ENCODE assay signal across 14 cellular contexts in genomic region chr14:60206837-60207533, GRCh38. TPM values are rescaled to one million over a fixed set of nuclear protein-coding genes. Genes with fewer than 3 reads are reported as not detected.
A peak's percentile ranks its signal among the peaks of the same experiment; 100 is the strongest.
DNase-seq lines count a peak whose midpoint lies in the region; ATAC-seq, FAIRE-seq and TF ChIP-seq lines count a peak whose summit lies in the region.
"Had no signal": no experiment of that assay in that cellular context is flagged by ENCODE, and none has a peak within 500 bp of the region (broad histone marks: within the 10 kb centered on the region; RNA-seq: fewer than 3 reads in every experiment).

No MANE protein-coding gene starts in this region.

- ATAC-seq in stimulated activated naive CD8-positive, alpha-beta T cell treated with anti-CD3 and anti-CD28 coated beads, Interleukin-15, amount 100 ng/mL, for 72 hours = peak; percentile 86
- ATAC-seq in stimulated activated naive CD8-positive, alpha-beta T cell treated with anti-CD3 and anti-CD28 coated beads, Interleukin-15, Interleukin-2, amounts not matched to agents 100 U/mL and 50 U/mL, for 24 hours = no peak
- ATAC-seq in HG02798 (IDR thresholded peaks at IDR 0.05; ENCODE audit: poor library complexity, unreplicated experiment) (peak; percentile 36), upper lobe of right lung (peak; percentile 64)
- ATAC-seq: Right ventricle myocardium inferior had no signal

- 79 to 85% (median 84%) methylated on average over 6 of the region's 6 CpGs for WGBS in small intestine, 3 donors

- intact Hi-C loops in upper lobe of right lung (cut with DNase I) = no loop called here

- H3K9me3 ChIP-seq in upper lobe of right lung = no peaks in the 10 kb centered on the region
- H3K9me3 ChIP-seq in small intestine (ENCODE audit: control insufficient read depth, low read depth) = no peaks in the 10 kb centered on the region
- H3K9me3 ChIP-seq: prostate gland had no signal

- H3K36me3 ChIP-seq in upper lobe of right lung = no peaks in the 10 kb centered on the region
- H3K36me3 ChIP-seq in small intestine (ENCODE audit: control insufficient read depth in 2 of 2, insufficient read depth in 2 of 2, low read length in 2 of 2) = no peaks in the 10 kb centered on the region
- H3K36me3 ChIP-seq: prostate gland had no signal

- H3K27ac Mint-ChIP-seq in stimulated activated naive CD8-positive, alpha-beta T cell treated with anti-CD3 and anti-CD28 coated beads, Interleukin-15, amount 100 ng/mL, for 72 hours = peak overlapping the region in 1 of 2 donors; percentile 54

- H3K4me3 Mint-ChIP-seq in stimulated activated naive CD8-positive, alpha-beta T cell treated with anti-CD3 and anti-CD28 coated beads, Interleukin-15, amount 100 ng/mL, for 72 hours = no peak overlapping the region

- no peak for TF ChIP-seq CTCF in upper lobe of right lung (IDR thresholded peaks at IDR 0.05)

- peak; percentile 51 for FAIRE-seq in HTR-8/SVneo (lab: Jason Lieb, UNC)
- FAIRE-seq in small intestine (lab: Jason Lieb, UNC) = no peak

- no peaks in the 10 kb centered on the region for H3K4me1 ChIP-seq in upper lobe of right lung
- peaks cover 0 to 2% of the 10 kb centered on the region in 2 donors for H3K4me1 ChIP-seq in small intestine (ENCODE audit: control insufficient read depth in 2 of 2, insufficient read depth in 1 of 2, low read depth in 1 of 2, low read length in 1 of 2)
- H3K4me1 ChIP-seq: prostate gland had no signal

- no peak for DNase-seq in stimulated activated naive CD8-positive, alpha-beta T cell treated with anti-CD3 and anti-CD28 coated beads, Interleukin-15, amount 100 ng/mL, for 72 hours
- DNase-seq in stimulated activated naive CD8-positive, alpha-beta T cell treated with anti-CD3 and anti-CD28 coated beads, Interleukin-15, Interleukin-2, amounts not matched to agents 100 U/mL and 50 U/mL, for 24 hours = no peak
- DNase-seq in HTR-8/SVneo (ENCODE audit: insufficient read length, low spot score) (no peak), upper lobe of right lung (no peak), small intestine (no peak), substantia nigra (lab: John Stamatoyannopoulos, UW) (no peak), DMS53 treated with DMSO at 0.1 percent for 48 hours (lab: John Stamatoyannopoulos, UW; ENCODE audit: unreplicated experiment) (no peak)
- DNase-seq: dermis blood vessel endothelial cell; MM.1S; NCI-H446; stimulated activated CD4-positive, alpha-beta T cell treated with anti-CD3 and anti-CD28 coated beads, Interleukin-1b, Interleukin-23, amount 100 ng/mL, for 48 hours had no signal

- H3K9me3 Mint-ChIP-seq in stimulated activated naive CD8-positive, alpha-beta T cell treated with anti-CD3 and anti-CD28 coated beads, Interleukin-15, amount 100 ng/mL, for 72 hours = no peaks in the 10 kb centered on the region

- no peak overlapping the region for H3K27ac ChIP-seq in upper lobe of right lung
- peak overlapping the region in 1 of 2 donors; percentile 64 for H3K27ac ChIP-seq in small intestine (ENCODE audit: low read depth in 1 of 2, low read length in 1 of 2)
- no peak overlapping the region for H3K27ac ChIP-seq in substantia nigra (ENCODE audit: low read depth, low read length, poor library complexity, severe bottlenecking)
- H3K27ac ChIP-seq: prostate gland had no signal

- peaks cover 33% of the 10 kb centered on the region for H3K27me3 Mint-ChIP-seq in stimulated activated naive CD8-positive, alpha-beta T cell treated with anti-CD3 and anti-CD28 coated beads, Interleukin-15, amount 100 ng/mL, for 72 hours

- peaks cover 25% of the 10 kb centered on the region for H3K4me1 Mint-ChIP-seq in stimulated activated naive CD8-positive, alpha-beta T cell treated with anti-CD3 and anti-CD28 coated beads, Interleukin-15, amount 100 ng/mL, for 72 hours

- no peak overlapping the region for H3K4me3 ChIP-seq in upper lobe of right lung
- H3K4me3 ChIP-seq in small intestine (ENCODE audit: low read depth in 1 of 2, low read length in 2 of 2) = no peak overlapping the region
- H3K4me3 ChIP-seq: prostate gland had no signal

- H3K27me3 ChIP-seq in upper lobe of right lung (no peaks in the 10 kb centered on the region), small intestine (ENCODE audit: control insufficient read depth in 2 of 2, insufficient read depth in 2 of 2, low read length in 2 of 2) (no peaks in the 10 kb centered on the region)

RNA-seq across cellular contexts. Expression of gene DHRS7, which starts 41.8 kb away (rescaled TPM):
- 69.3 TPM for total RNA-seq in upper lobe of right lung
- 100 to 1,000 TPM in 1 of 3 donors, 10 to 100 TPM in 2; 78.7 to 165 (median 99.2) TPM for polyA plus RNA-seq in small intestine

RNA-seq across cellular contexts. Expression of gene PPM1A, which starts 42.0 kb away (rescaled TPM):
- 50.2 TPM for total RNA-seq in upper lobe of right lung
- polyA plus RNA-seq in small intestine = 100 to 1,000 TPM in 1 of 3 donors, 10 to 100 TPM in 2; 27.6 to 101 (median 80.2) TPM
